In the genomic region with DNA sequence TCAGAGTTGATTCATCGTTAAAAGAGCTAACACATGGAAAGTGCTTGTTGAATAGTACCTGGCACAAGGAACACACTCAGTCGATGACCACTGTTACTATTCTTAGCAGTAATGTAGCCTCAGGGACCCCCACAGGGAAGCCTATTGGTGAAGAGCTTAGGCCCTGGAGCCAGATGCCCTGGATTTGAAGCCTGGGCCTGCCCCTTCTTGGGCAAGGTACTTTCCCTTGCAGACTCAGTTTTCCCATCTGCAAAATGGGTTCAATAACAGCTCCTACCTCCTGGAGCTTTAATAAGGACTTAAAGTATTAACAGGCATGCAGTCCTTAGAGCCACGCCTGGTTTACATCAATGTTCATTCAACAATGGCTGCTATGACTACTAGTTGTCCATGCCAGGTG, we compare ENCODE assay signal across 20 cellular contexts.
DNase-seq lines count a peak whose midpoint lies in the region; ATAC-seq, FAIRE-seq and TF ChIP-seq lines count a peak whose summit lies in the region.
"Had no signal": no experiment of that assay in that cellular context is flagged by ENCODE, and none has a peak within 500 bp of the region (broad histone marks: within the 10 kb centered on the region; RNA-seq: fewer than 3 reads in every experiment).

No MANE protein-coding gene starts in this region.

- no peak overlapping the region for H4K12ac ChIP-seq in trophoblast cell (ENCODE audit: low read depth, low read length)

- H3K79me1 ChIP-seq in trophoblast cell (ENCODE audit: low read length), result peaks cover 19% of the 10 kb centered on the region

- H3K36me3 ChIP-seq in HepG2 (replicated peaks in 1 of 2; ENCODE audit: control insufficient read depth in 1 of 2, insufficient read depth in 2 of 2, low read length in 2 of 2) (no peaks in the 10 kb centered on the region), right lobe of liver (no peaks in the 10 kb centered on the region), K562 (ENCODE audit: control insufficient read depth, insufficient read depth, low read length) (no peaks in the 10 kb centered on the region), trophoblast cell (ENCODE audit: control insufficient read depth in 1 of 2, insufficient read depth in 2 of 2, low read length in 2 of 2) (no peaks in the 10 kb centered on the region)
- H3K36me3 ChIP-seq: BE2C had no signal

- no peak for DNase-seq in HepG2 (ENCODE audit: low spot score)
- DNase-seq in right lobe of liver, result no peak
- DNase-seq in K562 (ENCODE audit: extremely low read depth in 1 of 4, low spot score in 3 of 4), result no peak
- no peak for DNase-seq in trophoblast cell
- no peak for DNase-seq in KBM-7
- DNase-seq: ACHN; BE2C; C1 segment of cervical spinal cord; CD4-positive, CD25-positive, alpha-beta regulatory T cell; CD8-positive, alpha-beta memory T cell; COR-L47; DMS 273 treated with DMSO at 0.1 percent for 48 hours; DMS53; DND-41; EL; H7 had no signal

- peak overlapping the region; percentile 35 for H2BK120ac ChIP-seq in trophoblast cell (ENCODE audit: insufficient read depth, low read length, poor library complexity)

- no peak overlapping the region for H2AFZ ChIP-seq in HepG2 (ENCODE audit: low read length)
- H2AFZ ChIP-seq in K562 (ENCODE audit: low read depth, low read length), result no peak overlapping the region
- no peak overlapping the region for H2AFZ ChIP-seq in trophoblast cell (ENCODE audit: insufficient read depth, low read length, poor library complexity)
- H2AFZ ChIP-seq: GM23338 had no signal

- peak overlapping the region; percentile 67 for H4K91ac ChIP-seq in trophoblast cell (ENCODE audit: low read depth, low read length)

- FAIRE-seq in HepG2 (lab: Jason Lieb, UNC), result no peak
- FAIRE-seq in K562 (lab: Jason Lieb, UNC), result no peak
- FAIRE-seq: GM12891, HTR-8/SVneo had no signal

- no TSS peak for BruUV-seq in HepG2 (replicated peaks; lab: Mats Ljungman, UMichigan)
- BruUV-seq in K562 (replicated peaks; lab: Mats Ljungman, UMichigan), result no TSS peak

- TF ChIP-seq EP300 in HepG2 (IDR thresholded peaks at IDR 0.05; ENCODE audit: low read depth in 2 of 2, low read length in 2 of 2), result no peak
- TF ChIP-seq EP300 in HepG2 (CRISPR knock-in tag; IDR thresholded peaks at IDR 0.05; ENCODE audit: borderline replicate concordance), result no peak
- TF ChIP-seq EP300 in K562 (IDR thresholded peaks at IDR 0.05; ENCODE audit: low read length), result no peak

- no peak for TF ChIP-seq RAD21 in HepG2 (CRISPR knock-in tag; IDR thresholded peaks at IDR 0.05)
- TF ChIP-seq RAD21 in K562 (CRISPR knock-in tag; conservative IDR thresholded peaks at IDR 0.05 in 1 of 2, IDR thresholded peaks at IDR 0.05 in 1 of 2), result no peak

- POLR2A ChIA-PET in HepG2 (lab: Yijun Ruan, JAX) (no interaction called here), K562 (lab: Yijun Ruan, JAX) (interaction anchor here (0.7 kb wide), 1 partner anchor 77 kb away, joined by 3 read pairs; no protein-coding TSS in a partner anchor)

- H2AK5ac ChIP-seq in trophoblast cell (ENCODE audit: low read length), result peak overlapping the region; percentile 3

- no peak overlapping the region for H3K23ac ChIP-seq in trophoblast cell (ENCODE audit: low read length)

- in situ Hi-C loops in HepG2 (cut with HindIII; ENCODE audit: extremely low pct_ligation_motif_present, low pct_unique_long_range_greater_than_20kb), result no loop called here
- in situ Hi-C loops in K562 (cut with MboI), result no loop called here
- in situ Hi-C loops in KBM-7 (cut with MboI; ENCODE audit: low pct_unique_long_range_greater_than_20kb, low sequenced_read_pairs), result no loop called here

- peak overlapping the region; percentile 3 for H3K4ac ChIP-seq in trophoblast cell (ENCODE audit: low read depth, low read length)

- H3K9me1 ChIP-seq in K562 (ENCODE audit: control insufficient read depth, insufficient read depth, low read length), result no peaks in the 10 kb centered on the region

- peak overlapping the region; percentile 28 for H3K14ac ChIP-seq in trophoblast cell (ENCODE audit: low read length)

- WGBS in HepG2 (ENCODE audit: low lambda C conversion rate), result 18% methylated on average over 3 of the region's 3 CpGs
- 85% methylated on average over 3 of the region's 3 CpGs for WGBS in right lobe of liver (ENCODE audit: insufficient coverage, low coverage, low lambda C conversion rate, missing lambda C conversion rate)
- WGBS in K562 (ENCODE audit: insufficient coverage, low coverage, missing lambda C conversion rate), result 0% methylated on average over 3 of the region's 3 CpGs
- WGBS in trophoblast cell (ENCODE audit: extremely low coverage, insufficient coverage, insufficient read length), result no CpG with 5 or more reads among the region's 3 CpGs

- no peak overlapping the region for H3K27ac ChIP-seq in HepG2 (ENCODE audit: extremely low read length, insufficient read depth, low read length)
- no peak overlapping the region for H3K27ac ChIP-seq in right lobe of liver
- H3K27ac ChIP-seq in K562 (ENCODE audit: extremely low read depth, low read depth, low read length), result no peak overlapping the region
- peak overlapping the region; percentile 53 for H3K27ac ChIP-seq in trophoblast cell (ENCODE audit: low read depth, low read length)

- H4K20me1 ChIP-seq in HepG2 (ENCODE audit: insufficient read depth, low read length) (no peaks in the 10 kb centered on the region), K562 (replicated peaks; ENCODE audit: control insufficient read depth, insufficient read depth, low read length) (no peaks in the 10 kb centered on the region)

- H3K9me3 ChIP-seq in HepG2 (ENCODE audit: low read length) (no peaks in the 10 kb centered on the region), right lobe of liver (no peaks in the 10 kb centered on the region), K562 (replicated peaks; ENCODE audit: control insufficient read depth, insufficient read depth, low read depth, low read length) (no peaks in the 10 kb centered on the region), trophoblast cell (ENCODE audit: insufficient read depth, low read depth, low read length) (no peaks in the 10 kb centered on the region)
- H3K9me3 ChIP-seq: BE2C had no signal

- H3K4me3 ChIP-seq in HepG2 (replicated peaks in 1 of 3; ENCODE audit: insufficient read depth in 1 of 3, low read depth in 2 of 3, low read length in 3 of 3), result no peak overlapping the region
- H3K4me3 ChIP-seq in right lobe of liver, result no peak overlapping the region
- H3K4me3 ChIP-seq in K562, result no peak overlapping the region
- H3K4me3 ChIP-seq in trophoblast cell (ENCODE audit: low read depth, low read length), result no peak overlapping the region
- H3K4me3 ChIP-seq: GM23338 had no signal

- H3K4me1 ChIP-seq in HepG2 (ENCODE audit: insufficient read depth, low read length), result no peaks in the 10 kb centered on the region
- H3K4me1 ChIP-seq in right lobe of liver, result peaks cover 0 to 21% (median 2%) of the 10 kb centered on the region in 4 donors
- H3K4me1 ChIP-seq in K562 (replicated peaks in 1 of 2; ENCODE audit: control insufficient read depth in 2 of 2, insufficient read depth in 2 of 2, low read length in 2 of 2), result no peaks in the 10 kb centered on the region
- peaks cover 12 to 23% of the 10 kb centered on the region in 2 experiments for H3K4me1 ChIP-seq in trophoblast cell (ENCODE audit: control insufficient read depth in 1 of 2, insufficient read depth in 2 of 2, low read length in 2 of 2)
- H3K4me1 ChIP-seq: BE2C had no signal

- no peak for TF ChIP-seq POLR2A in HepG2 (IDR thresholded peaks at IDR 0.05; ENCODE audit: insufficient read depth in 1 of 2, low read depth in 2 of 2, low read length in 2 of 2)
- TF ChIP-seq POLR2A in right lobe of liver (IDR thresholded peaks at IDR 0.05), result no peak
- TF ChIP-seq POLR2A in K562 (conservative IDR thresholded peaks at IDR 0.05), result no peak

- peak overlapping the region; percentile 19 for H2BK12ac ChIP-seq in trophoblast cell (ENCODE audit: low read length)

- intact Hi-C loops in HepG2 (cut with micrococcal nuclease; ENCODE audit: unreplicated experiment) (no loop called here), right lobe of liver (cut with DNase I) (no loop called here), K562 (cut with micrococcal nuclease) (no loop called here)

- H2BK5ac ChIP-seq in trophoblast cell (ENCODE audit: low read depth, low read length, poor library complexity), result peak overlapping the region; percentile 84

- H4K8ac ChIP-seq in trophoblast cell (ENCODE audit: low read depth, low read length), result peak overlapping the region; percentile 18

- H3K79me2 ChIP-seq in HepG2 (ENCODE audit: insufficient read depth, low read length) (no peaks in the 10 kb centered on the region), K562 (ENCODE audit: control insufficient read depth, insufficient read depth, low read length) (no peaks in the 10 kb centered on the region), trophoblast cell (ENCODE audit: control insufficient read depth, insufficient read depth, low read length, poor library complexity) (no peaks in the 10 kb centered on the region)

- H3K27me3 ChIP-seq in HepG2 (ENCODE audit: control insufficient read depth in 1 of 2, insufficient read depth in 2 of 2, low read length in 2 of 2), result no peaks in the 10 kb centered on the region
- no peaks in the 10 kb centered on the region for H3K27me3 ChIP-seq in right lobe of liver
- H3K27me3 ChIP-seq in K562 (ENCODE audit: control insufficient read depth in 2 of 2, insufficient read depth in 2 of 2, low read length in 2 of 2), result no peaks in the 10 kb centered on the region
- no peaks in the 10 kb centered on the region for H3K27me3 ChIP-seq in trophoblast cell (ENCODE audit: insufficient read depth, low read length)
- H3K27me3 ChIP-seq: BE2C had no signal

- ATAC-seq in HepG2, result no peak
- ATAC-seq in right lobe of liver, result no peak
- no peak for ATAC-seq in K562
- ATAC-seq in GM18868 (IDR thresholded peaks at IDR 0.05; ENCODE audit: unreplicated experiment), result no peak
- ATAC-seq: GM23338 had no signal

- peak overlapping the region; percentile 0 for H3K18ac ChIP-seq in trophoblast cell (ENCODE audit: low read length)

- H3K9ac ChIP-seq in HepG2 (ENCODE audit: insufficient read depth, low read depth, low read length) (no peak overlapping the region), K562 (ENCODE audit: insufficient read depth in 1 of 2, low read depth in 2 of 2, low read length in 2 of 2) (no peak overlapping the region), trophoblast cell (ENCODE audit: low read length) (no peak overlapping the region)

- no peak overlapping the region for H3K4me2 ChIP-seq in HepG2 (ENCODE audit: low read depth, low read length)
- H3K4me2 ChIP-seq in K562 (ENCODE audit: insufficient read depth, low read length), result no peak overlapping the region
- peak overlapping the region; percentile 8 for H3K4me2 ChIP-seq in trophoblast cell (ENCODE audit: low read length)
- H3K4me2 ChIP-seq: GM23338 had no signal

- CTCF ChIA-PET in HepG2 (lab: Yijun Ruan, JAX; ENCODE audit: low intra/inter-chr PET ratio, low total read pairs) (no interaction called here), K562 (lab: Yijun Ruan, JAX; ENCODE audit: low intra/inter-chr PET ratio) (no interaction called here)

- TF ChIP-seq CTCF in HepG2 (CRISPR knock-in tag; IDR thresholded peaks at IDR 0.05), result no peak
- no peak for TF ChIP-seq CTCF in right lobe of liver (IDR thresholded peaks at IDR 0.05)
- no peak for TF ChIP-seq CTCF in K562 (IDR thresholded peaks at IDR 0.05 in 2 of 3, conservative IDR thresholded peaks at IDR 0.05 in 1 of 3; ENCODE audit: insufficient read depth in 2 of 3, low read depth in 1 of 3, low read length in 3 of 3)

TF ChIP-seq in HepG2, 621 proteins besides CTCF, POLR2A, EP300 and RAD21 (continues in another document):
- peak; percentile 30 for TF ChIP-seq ZNF629 (CRISPR knock-in tag; conservative IDR thresholded peaks at IDR 0.05)

TF ChIP-seq in K562, 482 proteins besides CTCF, POLR2A, EP300 and RAD21 (continues in another document):
- no peak for TF ChIP-seq ZNF134 (CRISPR knock-in tag; conservative IDR thresholded peaks at IDR 0.05)
